In genomic region chr19:11090014-11090263, GRCh38 we compare ENCODE assay signal across 8 cellular contexts. TPM values are rescaled to one million over a fixed set of nuclear protein-coding genes. Genes with fewer than 3 reads are reported as not detected.
DNase-seq lines count a peak whose midpoint lies in the region; ATAC-seq and TF ChIP-seq lines count a peak whose summit lies in the region.
"Not testable (repeated sequence)": the region's sequence is repeated elsewhere in the genome, so short reads cannot be mapped to it uniquely, and the experiment has no call there.

No MANE protein-coding gene starts in this region.

- intact Hi-C loops in esophagus muscularis mucosa (cut with DNase I), result loop anchor here (5.0 to 10.0 kb wide), 2 partner anchors 47 to 55 kb away; no protein-coding TSS in a partner anchor
- intact Hi-C loops in lower leg skin (cut with DNase I; ENCODE audit: low total_unique reads); psoas muscle (cut with DNase I): not testable (repeated sequence)

- H3K9ac ChIP-seq in SU-DHL-6 (ENCODE audit: low read length), result peak overlapping the region; percentile 83

- H3K79me2 ChIP-seq in SU-DHL-6 (ENCODE audit: insufficient read depth, low read length), result peaks cover 45% of the 10 kb centered on the region

- WGBS in esophagus muscularis mucosa, result 0% methylated on average over 8 of the region's 15 CpGs
- WGBS in lower leg skin, 2 donors, result 0% methylated on average over 12 to 15 of the region's 15 CpGs
- 0% methylated on average over 15 of the region's 15 CpGs for WGBS in psoas muscle, 3 donors
- 0 to 2% methylated on average over 7 of the region's 15 CpGs for WGBS in upper lobe of left lung, 2 donors

- not testable (repeated sequence) for H3K9me2 ChIP-seq in SU-DHL-6 (replicated peaks; ENCODE audit: insufficient read depth, low read length)

- H2AFZ ChIP-seq in SU-DHL-6 (ENCODE audit: low read depth, low read length, severe bottlenecking), result not testable (repeated sequence)

- H3K27ac ChIP-seq in SU-DHL-6 (ENCODE audit: low read depth, low read length), result peak overlapping the region; percentile 91
- H3K27ac ChIP-seq in angular gyrus (ENCODE audit: low read depth, low read length), result peak overlapping the region; percentile 85
- peak overlapping the region; percentile 97 to 99 (median 97) for H3K27ac ChIP-seq in esophagus muscularis mucosa (replicated peaks in 1 of 4)
- H3K27ac ChIP-seq in psoas muscle, result peak overlapping the region; percentile 76
- peak overlapping the region; percentile 92 to 100 (median 98) for H3K27ac ChIP-seq in upper lobe of left lung

- TF ChIP-seq CTCF in GM12865 (IDR thresholded peaks at IDR 0.05; ENCODE audit: insufficient read depth, low read depth, low read length, missing control alignments); SU-DHL-6 (IDR thresholded peaks at IDR 0.05; ENCODE audit: insufficient read depth, low read length, poor library complexity, severe bottlenecking); esophagus muscularis mucosa (IDR thresholded peaks at IDR 0.05); lower leg skin (IDR thresholded peaks at IDR 0.05); psoas muscle (IDR thresholded peaks at IDR 0.05); upper lobe of left lung (IDR thresholded peaks at IDR 0.05): not testable (repeated sequence)

- H3K4me3 ChIP-seq in GM12865 (ENCODE audit: low read depth, low read length) (peak overlapping the region; percentile 98), SU-DHL-6 (ENCODE audit: insufficient read depth, low read length, poor library complexity, severe bottlenecking) (peak overlapping the region; percentile 73), esophagus muscularis mucosa (peak overlapping the region; percentile 67 to 79 (median 72)), lower leg skin (ENCODE audit: low read depth, poor library complexity, severe bottlenecking) (peak overlapping the region; percentile 38), psoas muscle (peak overlapping the region; percentile 70), upper lobe of left lung (peak overlapping the region; percentile 60 to 83 (median 68))

- not testable (repeated sequence) for H3F3A ChIP-seq in SU-DHL-6 (ENCODE audit: insufficient read depth)

- H3K36me3 ChIP-seq in SU-DHL-6 (ENCODE audit: low read length); psoas muscle (ENCODE audit: insufficient read depth in 1 of 2, low read depth in 1 of 2): not testable (repeated sequence)
- H3K36me3 ChIP-seq in esophagus muscularis mucosa, result peaks cover 0 to 10% (median 3%) of the 10 kb centered on the region in 4 donors
- H3K36me3 ChIP-seq in upper lobe of left lung, result peaks cover 0 to 14% (median 7%) of the 10 kb centered on the region in 4 donors

- H4K20me1 ChIP-seq in SU-DHL-6 (ENCODE audit: low read depth, low read length), result peaks cover 19% of the 10 kb centered on the region; the same call in 1 of the 2 replicates

- peak; percentile 14 for ATAC-seq in HG03432 (IDR thresholded peaks at IDR 0.05; ENCODE audit: unreplicated experiment)
- ATAC-seq in psoas muscle, result not testable (repeated sequence)
- ATAC-seq in upper lobe of left lung (ENCODE audit: low FRiP score in 2 of 2), result peak in 1 of 2 donors; percentile 1

- H3K4me2 ChIP-seq in SU-DHL-6 (ENCODE audit: low read depth, low read length, poor library complexity, severe bottlenecking), result peak overlapping the region; percentile 57

- H3K4me1 ChIP-seq in esophagus muscularis mucosa, result peaks cover 56 to 82% (median 79%) of the 10 kb centered on the region in 4 donors
- peaks cover 22% of the 10 kb centered on the region for H3K4me1 ChIP-seq in psoas muscle
- H3K4me1 ChIP-seq in upper lobe of left lung, result peaks cover 59 to 71% (median 61%) of the 10 kb centered on the region in 4 donors

- not testable (repeated sequence) for DNase-seq in GM12865 (ENCODE audit: low read depth); esophagus muscularis mucosa (ENCODE audit: extremely low spot score); lower leg skin (ENCODE audit: low spot score in 2 of 2); psoas muscle; upper lobe of left lung

- not testable (repeated sequence) for TF ChIP-seq EP300 in esophagus muscularis mucosa (IDR thresholded peaks at IDR 0.05); upper lobe of left lung (IDR thresholded peaks at IDR 0.05)

- TF ChIP-seq POLR2A in esophagus muscularis mucosa (IDR thresholded peaks at IDR 0.05; ENCODE audit: low read depth), result peak; percentile 6
- TF ChIP-seq POLR2A in lower leg skin (IDR thresholded peaks at IDR 0.05); upper lobe of left lung (IDR thresholded peaks at IDR 0.05): not testable (repeated sequence)

- H3K9me3 ChIP-seq in SU-DHL-6 (ENCODE audit: insufficient read depth, low read length); esophagus muscularis mucosa; psoas muscle; upper lobe of left lung: not testable (repeated sequence)

- not testable (repeated sequence) for H3K27me3 ChIP-seq in SU-DHL-6 (ENCODE audit: low read length); esophagus muscularis mucosa; upper lobe of left lung
- H3K27me3 ChIP-seq in psoas muscle (ENCODE audit: insufficient read depth in 3 of 3, low read length in 2 of 3), result peaks cover 0 to 59% (median 6%) of the 10 kb centered on the region in 3 donors

RNA-seq across cellular contexts. Expression of gene LDLR, which starts 0.7 kb away (rescaled TPM):
- total RNA-seq in esophagus muscularis mucosa (100 to 1,000 TPM in 1 of 4 donors, 10 to 100 TPM in 3; 14.2 to 258 (median 47.5) TPM), lower leg skin (10 to 100 TPM; 48.7 to 62.8 (median 58.7) TPM), psoas muscle (10 to 100 TPM in 1 of 4 donors, 1 to 10 TPM in 3; 3.2 to 10.1 (median 6.0) TPM), upper lobe of left lung (100 to 1,000 TPM; 204 to 493 (median 234) TPM)
- 1 to 10 TPM; 1.7 to 5.4 (median 2.2) TPM for polyA plus RNA-seq in psoas muscle

Comparison
In these comparisons a context has a peak if more than half of its experiments do, and no peak if none do; other contexts are left out.
1. H3K4me3 ChIP-seq: peak in every context shown above with its lines; median percentile 98 in GM12865; 73 in SU-DHL-6; 72 in esophagus muscularis mucosa; 70 in psoas muscle; 68 in upper lobe of left lung; 38 in lower leg skin.